ENCODE assay signal across 8 cellular contexts in the genomic region with DNA sequence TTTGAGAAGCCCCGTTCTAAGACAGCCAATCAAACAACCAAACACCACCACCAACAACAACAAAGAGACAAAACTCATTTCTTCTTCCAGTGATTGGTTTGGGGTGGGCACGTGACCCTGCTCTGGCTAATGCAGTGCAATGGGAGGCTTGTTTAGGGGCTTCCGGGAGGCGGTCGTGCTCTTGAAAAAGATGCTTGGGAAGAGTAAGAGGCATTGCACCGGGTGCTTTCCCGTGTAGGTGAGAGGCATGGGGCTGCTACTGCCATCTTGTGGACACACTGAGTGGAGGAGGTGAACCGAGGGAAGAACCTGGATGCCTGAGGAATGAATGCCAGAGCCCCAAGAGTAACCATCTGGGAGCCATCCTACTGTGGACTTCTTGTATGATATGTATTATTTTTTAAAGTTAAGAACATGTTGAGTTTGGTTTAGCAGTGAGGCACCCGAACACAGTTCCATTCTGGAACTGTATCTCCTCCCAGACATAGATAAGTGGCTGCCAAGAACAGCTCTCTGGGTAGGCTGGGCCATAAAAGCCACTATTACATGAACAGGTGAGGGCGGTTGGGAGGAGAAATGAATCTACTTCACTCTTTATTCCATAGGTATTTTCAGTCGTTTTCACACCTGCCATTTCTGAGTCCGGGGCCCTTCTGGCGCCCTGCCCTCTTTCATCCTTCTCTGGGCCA. TPM values are rescaled to one million over a fixed set of nuclear protein-coding genes. Genes with fewer than 3 reads are reported as not detected.
DNase-seq lines count a peak whose midpoint lies in the region; ATAC-seq and TF ChIP-seq lines count a peak whose summit lies in the region.

No MANE protein-coding gene starts in this region.

- POLR2A ChIA-PET in activated CD4-positive, alpha-beta T cell treated with anti-CD3 and anti-CD28 coated beads, Interleukin-2, amount 10 ng/mL, durations not matched to agents 7 days and 5 days (lab: Charles Lee) = interaction anchor here (0.9 kb wide), 1 partner anchor 249 kb away, joined by 3 read pairs; a partner anchor contains a TSS

- H3K4me3 Mint-ChIP-seq in activated CD4-positive, alpha-beta T cell treated with anti-CD3 and anti-CD28 coated beads, Interleukin-2, amount 10 ng/mL, durations not matched to agents 7 days and 5 days = peak overlapping the region; percentile 14

- H3K36me3 Mint-ChIP-seq in activated CD4-positive, alpha-beta T cell treated with anti-CD3 and anti-CD28 coated beads, Interleukin-2, amount 10 ng/mL, durations not matched to agents 7 days and 5 days (ENCODE audit: low read depth) = peaks cover 37% of the 10 kb centered on the region

- H4K20me1 ChIP-seq in fibroblast of lung (ENCODE audit: control insufficient read depth, extremely low read depth, insufficient read depth, low read length) = no peaks in the 10 kb centered on the region
- H4K20me1 ChIP-seq in osteoblast (ENCODE audit: insufficient read depth, low read length) = no peaks in the 10 kb centered on the region

- peaks cover 84% of the 10 kb centered on the region for H3K4me1 Mint-ChIP-seq in activated CD4-positive, alpha-beta T cell treated with anti-CD3 and anti-CD28 coated beads, Interleukin-2, amount 10 ng/mL, durations not matched to agents 7 days and 5 days

- H3K4me3 ChIP-seq in AG10803 (ENCODE audit: low read length) (no peak overlapping the region), fibroblast of lung (replicated peaks in 1 of 4; ENCODE audit: control extremely low read depth in 1 of 4, insufficient read depth in 1 of 4, low read depth in 3 of 4, low read length in 4 of 4) (no peak overlapping the region), osteoblast (ENCODE audit: insufficient read depth, low read length) (no peak overlapping the region)

- H3K9ac ChIP-seq in fibroblast of lung (ENCODE audit: insufficient read depth, low read length) = no peak overlapping the region

- DNase-seq in AG10803 (ENCODE audit: low read depth) = peak; percentile 36
- DNase-seq in NCI-H146 treated with DMSO at 0.1 percent for 48 hours (lab: John Stamatoyannopoulos, UW; ENCODE audit: unreplicated experiment) = peak; percentile 36
- no peak for DNase-seq in activated CD4-positive, alpha-beta T cell treated with anti-CD3 and anti-CD28 coated beads, Interleukin-2, amount 10 ng/mL, durations not matched to agents 7 days and 5 days
- peak; percentile 27 to 33 for DNase-seq in fibroblast of lung (ENCODE audit: low read depth in 2 of 2)
- peak; percentile 85 for DNase-seq in osteoblast (ENCODE audit: insufficient read length, low spot score, missing footprints)
- DNase-seq in cortex of kidney (lab: John Stamatoyannopoulos, UW) = no peak

- CTCF ChIA-PET in activated CD4-positive, alpha-beta T cell treated with anti-CD3 and anti-CD28 coated beads, Interleukin-2, amount 10 ng/mL, durations not matched to agents 7 days and 5 days (lab: Charles Lee) = interaction anchor here (0.8 to 1.8 kb wide), 13 partner anchors 9 to 252 kb away, joined by 3 to 4 read pairs (median 3); no protein-coding TSS in a partner anchor

- H3K27me3 ChIP-seq in fibroblast of lung (ENCODE audit: control insufficient read depth, insufficient read depth, low read length) (no peaks in the 10 kb centered on the region), osteoblast (ENCODE audit: insufficient read depth, low read length) (peaks cover 20% of the 10 kb centered on the region)

- peak overlapping the region; percentile 84 for H3K27ac Mint-ChIP-seq in activated CD4-positive, alpha-beta T cell treated with anti-CD3 and anti-CD28 coated beads, Interleukin-2, amount 10 ng/mL, durations not matched to agents 7 days and 5 days

- H3K27me3 Mint-ChIP-seq in activated CD4-positive, alpha-beta T cell treated with anti-CD3 and anti-CD28 coated beads, Interleukin-2, amount 10 ng/mL, durations not matched to agents 7 days and 5 days = no peaks in the 10 kb centered on the region

- no peaks in the 10 kb centered on the region for H3K4me1 ChIP-seq in fibroblast of lung (ENCODE audit: control insufficient read depth, extremely low read depth, insufficient read depth, low read length)
- no peaks in the 10 kb centered on the region for H3K4me1 ChIP-seq in osteoblast (ENCODE audit: insufficient read depth, low read length)

- peak; percentile 78 for ATAC-seq in HG02798 (IDR thresholded peaks at IDR 0.05; ENCODE audit: poor library complexity, unreplicated experiment)

- H3K4me2 ChIP-seq in fibroblast of lung (ENCODE audit: extremely low read depth, insufficient read depth, low read length) = no peak overlapping the region
- peak overlapping the region; percentile 21 for H3K4me2 ChIP-seq in osteoblast (ENCODE audit: insufficient read depth, low read length)

- TF ChIP-seq CTCF in AG10803 (conservative IDR thresholded peaks at IDR 0.05; ENCODE audit: low read length) = peak; percentile 68
- TF ChIP-seq CTCF in GM12873 (IDR thresholded peaks at IDR 0.05; ENCODE audit: insufficient read depth, low read depth, low read length, missing control alignments) = peak; percentile 88
- TF ChIP-seq CTCF in fibroblast of lung (conservative IDR thresholded peaks at IDR 0.05 in 1 of 2, IDR thresholded peaks at IDR 0.05 in 1 of 2; ENCODE audit: low read depth in 1 of 2, low read length in 2 of 2) = peak; percentile 50 to 79
- TF ChIP-seq CTCF in osteoblast (IDR thresholded peaks at IDR 0.05; ENCODE audit: extremely low read depth, low read depth, low read length) = peak; percentile 80

- H3K9me3 ChIP-seq in fibroblast of lung (ENCODE audit: control insufficient read depth, insufficient read depth, low read depth, low read length) (no peaks in the 10 kb centered on the region), osteoblast (ENCODE audit: low read depth, low read length) (no peaks in the 10 kb centered on the region)

- H2AFZ ChIP-seq in fibroblast of lung (ENCODE audit: low read length) = no peak overlapping the region
- H2AFZ ChIP-seq in osteoblast (ENCODE audit: low read length) = no peak overlapping the region

- H3K36me3 ChIP-seq in fibroblast of lung (ENCODE audit: control insufficient read depth, insufficient read depth, low read length) (no peaks in the 10 kb centered on the region), osteoblast (ENCODE audit: insufficient read depth, low read length) (no peaks in the 10 kb centered on the region)

- H3K27ac ChIP-seq in fibroblast of lung (ENCODE audit: insufficient read depth, low read length) (no peak overlapping the region), osteoblast (ENCODE audit: low read depth, low read length) (no peak overlapping the region)

- peaks cover 3% of the 10 kb centered on the region for H3K9me3 Mint-ChIP-seq in activated CD4-positive, alpha-beta T cell treated with anti-CD3 and anti-CD28 coated beads, Interleukin-2, amount 10 ng/mL, durations not matched to agents 7 days and 5 days

- H3K79me2 ChIP-seq in fibroblast of lung (ENCODE audit: control insufficient read depth, insufficient read depth, low read length) (no peaks in the 10 kb centered on the region), osteoblast (ENCODE audit: insufficient read depth, low read length) (no peaks in the 10 kb centered on the region)

RNA-seq across cellular contexts. Expression of a gene that starts 19.1 kb away (rescaled TPM):
- 10 to 100 TPM; 94.9 to 97.8 TPM for total RNA-seq in activated CD4-positive, alpha-beta T cell treated with anti-CD3 and anti-CD28 coated beads, Interleukin-2, amount 10 ng/mL, durations not matched to agents 7 days and 5 days
- 3.1 and 5.8 TPM in 2 replicates for total RNA-seq in fibroblast of lung
- 2.7 and 4.1 TPM in 2 replicates for polyA plus RNA-seq in fibroblast of lung
- 1.3 and 2.7 TPM in 2 replicates for polyA plus RNA-seq in fibroblast of lung (2012)
- polyA minus RNA-seq in fibroblast of lung (ENCODE audit: low replicate concordance) = 4.2 and 5.7 TPM in 2 replicates
- under 0.01 and 0.29 TPM in 2 replicates for total RNA-seq in osteoblast

Comparison
In these comparisons a context has a peak if more than half of its experiments do, and no peak if none do; other contexts are left out.
1. DNase-seq: peak in AG10803 (single experiment), NCI-H146 treated with DMSO at 0.1 percent for 48 hours (single experiment), fibroblast of lung (2 of 2) and osteoblast (single experiment); none in activated CD4-positive, alpha-beta T cell treated with anti-CD3 and anti-CD28 coated beads, Interleukin-2, amount 10 ng/mL, durations not matched to agents 7 days and 5 days (single experiment) and cortex of kidney (single experiment).
2. RNA of a gene that starts 19.1 kb away (total RNA-seq): 94.9 to 97.8 TPM in activated CD4-positive, alpha-beta T cell treated with anti-CD3 and anti-CD28 coated beads, Interleukin-2, amount 10 ng/mL, durations not matched to agents 7 days and 5 days; 3.1 to 5.8 TPM in fibroblast of lung and under 0.01 to 0.29 TPM in osteoblast; every median in the first group is over 10 times any median in the second.
3. Peak in every context shown above with its lines, with median percentiles within 50 percentile points of each other: CTCF ChIP-seq.